ENCODE assay signal across 28 cellular contexts in the genomic region with DNA sequence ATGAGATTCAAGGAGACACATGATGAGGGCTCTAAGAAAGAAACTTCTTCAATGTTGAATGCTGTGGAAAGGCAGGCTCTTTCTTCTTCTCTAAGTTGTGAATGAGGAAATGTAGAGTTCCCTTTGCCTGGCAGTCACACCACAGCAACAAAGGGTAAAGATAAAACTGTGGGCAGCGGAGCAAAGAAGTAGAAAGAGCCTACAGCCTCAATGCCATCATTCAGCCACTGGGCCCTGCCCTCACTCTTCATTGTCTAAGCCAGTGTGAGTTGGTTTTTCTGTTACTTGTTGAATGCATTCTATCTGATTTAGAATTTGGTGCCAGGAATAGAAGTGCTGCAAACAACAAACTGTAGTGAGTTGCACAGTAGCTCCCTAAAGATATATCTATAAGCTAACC. TPM values are rescaled to one million over a fixed set of nuclear protein-coding genes. Genes with fewer than 3 reads are reported as not detected.
"Had no signal": no experiment of that assay in that cellular context is flagged by ENCODE, and none has a peak within 500 bp of the region (broad histone marks: within the 10 kb centered on the region; RNA-seq: fewer than 3 reads in every experiment).

No MANE protein-coding gene starts in this region.

- H3K4me3 Mint-ChIP-seq: activated naive CD8-positive, alpha-beta T cell; activated T-cell treated with anti-CD3 and anti-CD28 coated beads, Interleukin-2, amount 50 U/mL, for 24 hours; memory B cell; nephron; stimulated activated effector memory CD8-positive, alpha-beta T cell treated with anti-CD3 and anti-CD28 coated beads, Interleukin-12 subunit alpha, Interleukin-12 subunit beta, amount 100 ng/mL, for 72 hours; stimulated activated naive CD8-positive, alpha-beta T cell treated with anti-CD3 and anti-CD28 coated beads, Interleukin-15, amount 100 ng/mL, for 72 hours; T-helper 17 cell; WTC11 had no signal

- ATAC-seq: right lobe of liver; stimulated activated effector memory CD8-positive, alpha-beta T cell treated with anti-CD3 and anti-CD28 coated beads, Interleukin-12 subunit alpha, Interleukin-12 subunit beta, amount 100 ng/mL, for 72 hours; stimulated activated naive CD8-positive, alpha-beta T cell treated with anti-CD3 and anti-CD28 coated beads, Interleukin-15, amount 100 ng/mL, for 72 hours; T-helper 17 cell; WTC11 had no signal

- H3K9me3 ChIP-seq: adrenal gland, ascending aorta, neutrophil, ovary, right lobe of liver had no signal

- H3K4me1 Mint-ChIP-seq: memory B cell; nephron; stimulated activated effector memory CD8-positive, alpha-beta T cell treated with anti-CD3 and anti-CD28 coated beads, Interleukin-12 subunit alpha, Interleukin-12 subunit beta, amount 100 ng/mL, for 72 hours; stimulated activated naive CD8-positive, alpha-beta T cell treated with anti-CD3 and anti-CD28 coated beads, Interleukin-15, amount 100 ng/mL, for 72 hours; T-helper 17 cell; WTC11 had no signal

- H3K27ac Mint-ChIP-seq: activated naive CD8-positive, alpha-beta T cell; activated T-cell treated with anti-CD3 and anti-CD28 coated beads, Interleukin-2, amount 50 U/mL, for 24 hours; activated T-helper 2 cell treated with anti-CD3 and anti-CD28 coated beads, Interferon-gamma antibody, Interleukin-2, Interleukin-4, amounts not matched to agents 10 μg/mL and 5 μg/mL and 100 μg/mL, durations not matched to agents 14 hours and 24 hours and 36 hours; memory B cell; nephron; stimulated activated effector memory CD8-positive, alpha-beta T cell treated with anti-CD3 and anti-CD28 coated beads, Interleukin-12 subunit alpha, Interleukin-12 subunit beta, amount 100 ng/mL, for 72 hours; T-helper 17 cell; WTC11 had no signal

- H3K27ac ChIP-seq: adrenal gland, ascending aorta, neutrophil, ovary, right lobe of liver, skin epidermis, tibial nerve had no signal

- H3K4me1 ChIP-seq: adrenal gland, ascending aorta, tibial nerve had no signal

- DNase-seq: activated CD8-positive, alpha-beta memory T cell treated with anti-CD3 and anti-CD28 coated beads for 24 hours; activated CD8-positive, alpha-beta memory T cell treated with anti-CD3 and anti-CD28 coated beads, Interleukin-2, amount 50 U/mL, for 4 hours; activated naive CD4-positive, alpha-beta T cell; activated T-cell treated with anti-CD3 and anti-CD28 coated beads, Interleukin-2, amount 50 U/mL, for 24 hours; adrenal gland; central memory CD4-positive, alpha-beta T cell; effector memory CD4-positive, alpha-beta T cell; foreskin melanocyte; hippocampal formation; ovary; right lobe of liver; stimulated activated CD4-positive, alpha-beta T cell treated with anti-CD3 and anti-CD28 coated beads, Interleukin-2, amount 100 ng/mL, for 24 hours; stimulated activated naive CD8-positive, alpha-beta T cell treated with anti-CD3 and anti-CD28 coated beads, Interleukin-15, amount 100 ng/mL, for 72 hours; T-helper 17 cell had no signal

- H3K36me3 ChIP-seq: adrenal gland, ascending aorta, neutrophil, ovary, right lobe of liver, tibial nerve had no signal

- H3K4me3 ChIP-seq: adrenal gland, ascending aorta, ovary, right lobe of liver, skin epidermis, tibial nerve had no signal

- H3K27me3 ChIP-seq: adrenal gland, ascending aorta, neutrophil, ovary, right lobe of liver, tibial nerve had no signal

- H3K36me3 Mint-ChIP-seq: memory B cell; stimulated activated effector memory CD8-positive, alpha-beta T cell treated with anti-CD3 and anti-CD28 coated beads, Interleukin-12 subunit alpha, Interleukin-12 subunit beta, amount 100 ng/mL, for 72 hours; WTC11 had no signal

RNA-seq across cellular contexts. Expression of a gene that starts 12.2 kb away (rescaled TPM):
- total RNA-seq: activated T-helper 2 cell treated with anti-CD3 and anti-CD28 coated beads, Interferon-gamma antibody, Interleukin-2, Interleukin-4, amounts not matched to agents 10 μg/mL and 5 μg/mL and 100 μg/mL, durations not matched to agents 14 hours and 24 hours and 36 hours; adrenal gland; ascending aorta; dermis microvascular lymphatic vessel endothelial cell; liver; mononuclear cell; myocyte; right lobe of liver; T-helper 17 cell; tibial nerve; WTC11 had no signal
